25 cellular contexts compared by ENCODE assay signal in the genomic region with DNA sequence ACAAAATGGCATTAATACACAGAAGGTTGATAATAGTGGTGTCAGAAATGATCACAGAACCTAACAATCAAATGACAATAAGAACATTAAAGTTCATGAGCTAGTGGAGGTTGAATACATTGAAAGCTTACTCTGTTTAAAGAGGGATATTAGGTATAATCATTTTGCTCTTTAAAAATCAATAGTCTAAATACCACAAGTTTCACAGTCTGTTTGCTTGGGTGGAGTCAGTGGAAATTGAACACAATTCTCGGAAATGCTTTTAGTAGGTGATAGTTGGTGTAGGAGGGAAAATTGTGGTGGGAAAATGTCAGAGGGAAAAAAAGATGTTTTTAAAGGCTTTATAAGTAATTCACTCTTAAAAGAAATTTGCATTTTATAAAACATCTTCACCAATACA.
"Had no signal": no experiment of that assay in that cellular context is flagged by ENCODE, and none has a peak within 500 bp of the region (broad histone marks: within the 10 kb centered on the region; RNA-seq: fewer than 3 reads in every experiment).

No MANE protein-coding gene starts in this region.

- H3K36me3 Mint-ChIP-seq: naive thymus-derived CD8-positive, alpha-beta T cell; stimulated activated effector memory CD8-positive, alpha-beta T cell treated with anti-CD3 and anti-CD28 coated beads, Interleukin-12 subunit alpha, Interleukin-12 subunit beta, amount 100 ng/mL, for 72 hours had no signal

- H3K79me2 ChIP-seq: hepatocyte, parathyroid adenoma had no signal

- H3K27me3 ChIP-seq: heart left ventricle, hepatocyte, right atrium auricular region, suprapubic skin, tibial artery, upper lobe of right lung had no signal

- H3K9ac ChIP-seq: parathyroid adenoma had no signal

- H3K27ac Mint-ChIP-seq: naive thymus-derived CD8-positive, alpha-beta T cell; nephron; stimulated activated effector memory CD8-positive, alpha-beta T cell treated with anti-CD3 and anti-CD28 coated beads, Interleukin-12 subunit alpha, Interleukin-12 subunit beta, amount 100 ng/mL, for 72 hours; stimulated activated naive CD8-positive, alpha-beta T cell treated with anti-CD3 and anti-CD28 coated beads, Interleukin-15, Interleukin-2, amounts not matched to agents 100 ng/mL and 50 ng/mL, for 24 hours had no signal

- FAIRE-seq: urothelium cell line had no signal

- H2AFZ ChIP-seq: hepatocyte, parathyroid adenoma had no signal

- H3K4me1 ChIP-seq: heart left ventricle, lower lobe of right lung, parathyroid adenoma, right atrium auricular region, suprapubic skin, tibial artery, upper lobe of right lung had no signal

- H3K4me2 ChIP-seq: hepatocyte had no signal

- H3K4me3 ChIP-seq: heart left ventricle, hepatocyte, lower lobe of right lung, right atrium auricular region, skin epidermis, suprapubic skin, thoracic aorta, tibial artery, upper lobe of right lung had no signal

- DNase-seq: heart left ventricle; islet precursor cell; left ventricle myocardium superior; lower lobe of right lung; mammary epithelial cell; mesenchymal stem cell; naive thymus-derived CD8-positive, alpha-beta T cell; nucleus accumbens; stimulated activated CD4-positive, alpha-beta T cell treated with anti-CD3 and anti-CD28 coated beads, Interleukin-4, amount 100 ng/mL, for 24 hours; stimulated activated naive CD4-positive, alpha-beta T cell; tibial artery; trophoblast cell; upper lobe of right lung had no signal

- H3K9me3 ChIP-seq: heart left ventricle, lower lobe of right lung, right atrium auricular region, suprapubic skin, thoracic aorta, tibial artery, upper lobe of right lung had no signal

- H3K27ac ChIP-seq: heart left ventricle, hepatocyte, lower lobe of right lung, parathyroid adenoma, right atrium auricular region, skin epidermis, suprapubic skin, thoracic aorta, tibial artery, upper lobe of right lung had no signal

- H3K9me3 Mint-ChIP-seq: stimulated activated effector memory CD8-positive, alpha-beta T cell treated with anti-CD3 and anti-CD28 coated beads, Interleukin-12 subunit alpha, Interleukin-12 subunit beta, amount 100 ng/mL, for 72 hours; stimulated activated naive CD8-positive, alpha-beta T cell treated with anti-CD3 and anti-CD28 coated beads, Interleukin-15, Interleukin-2, amounts not matched to agents 100 ng/mL and 50 ng/mL, for 24 hours had no signal

- H3K4me1 Mint-ChIP-seq: naive thymus-derived CD8-positive, alpha-beta T cell; nephron; stimulated activated effector memory CD8-positive, alpha-beta T cell treated with anti-CD3 and anti-CD28 coated beads, Interleukin-12 subunit alpha, Interleukin-12 subunit beta, amount 100 ng/mL, for 72 hours had no signal

- H3K36me3 ChIP-seq: heart left ventricle, lower lobe of right lung, right atrium auricular region, suprapubic skin, thoracic aorta, tibial artery, upper lobe of right lung had no signal

- H3K4me3 Mint-ChIP-seq: naive thymus-derived CD8-positive, alpha-beta T cell; nephron; neural crest cell; stimulated activated effector memory CD8-positive, alpha-beta T cell treated with anti-CD3 and anti-CD28 coated beads, Interleukin-12 subunit alpha, Interleukin-12 subunit beta, amount 100 ng/mL, for 72 hours; stimulated activated naive CD8-positive, alpha-beta T cell treated with anti-CD3 and anti-CD28 coated beads, Interleukin-15, Interleukin-2, amounts not matched to agents 100 ng/mL and 50 ng/mL, for 24 hours had no signal

- H3K27me3 Mint-ChIP-seq: stimulated activated naive CD8-positive, alpha-beta T cell treated with anti-CD3 and anti-CD28 coated beads, Interleukin-15, Interleukin-2, amounts not matched to agents 100 ng/mL and 50 ng/mL, for 24 hours had no signal

- ATAC-seq: heart left ventricle; left ventricle myocardium superior; lower lobe of right lung; naive thymus-derived CD8-positive, alpha-beta T cell; sciatic nerve; stimulated activated effector memory CD8-positive, alpha-beta T cell treated with anti-CD3 and anti-CD28 coated beads, Interleukin-12 subunit alpha, Interleukin-12 subunit beta, amount 100 ng/mL, for 72 hours; upper lobe of right lung had no signal
